ENCODE assay signal across 2 cellular contexts in the genomic region with DNA sequence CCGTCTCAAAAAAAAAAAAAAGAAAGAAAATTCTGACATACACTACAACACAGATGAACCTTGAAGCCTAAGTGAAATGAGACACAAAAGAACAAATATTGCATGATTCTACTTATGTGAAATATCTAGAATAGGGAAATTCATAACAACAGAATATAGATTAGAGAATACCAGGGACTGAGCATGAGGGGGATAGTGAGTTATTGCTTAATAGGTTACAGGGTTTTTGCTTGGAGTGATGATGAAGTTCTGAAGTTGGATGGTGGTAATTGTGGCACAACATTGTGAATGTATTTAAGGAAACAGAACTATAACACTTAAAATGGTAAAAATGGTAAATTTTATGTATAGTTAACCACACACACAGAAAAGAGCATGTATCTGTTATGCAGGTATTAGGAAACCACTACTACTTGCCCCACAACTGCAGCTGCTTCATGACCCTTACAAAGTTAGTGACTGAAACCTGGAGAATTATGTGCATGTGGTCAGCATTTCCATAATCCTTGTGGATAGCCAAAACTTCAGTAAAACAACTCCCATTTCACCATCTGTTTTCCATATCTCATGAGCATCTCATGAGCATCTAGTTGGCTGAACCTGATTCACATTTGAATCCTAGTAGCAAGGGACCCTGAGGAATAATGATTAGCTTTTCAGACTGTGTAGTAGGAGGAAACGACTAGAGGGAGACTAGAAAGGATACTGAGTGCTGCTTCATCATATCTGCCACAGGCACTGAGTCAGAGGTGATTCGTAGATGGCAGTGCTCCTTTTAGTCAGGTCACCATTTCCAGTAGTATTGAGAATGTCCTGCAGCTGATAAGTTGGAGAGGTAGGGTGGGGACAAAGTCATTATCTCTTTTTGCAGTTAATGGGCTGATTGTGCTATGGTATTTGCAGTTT.
TF ChIP-seq lines count a peak whose summit lies in the region.

No MANE protein-coding gene starts in this region.

TF ChIP-seq in GM12891, 5 proteins besides CTCF, POLR2A, EP300 and RAD21 (continued from another document):
- TF ChIP-seq TAF1 (IDR thresholded peaks at IDR 0.05; ENCODE audit: low read depth, low read length) (no peak), SPI1 (IDR thresholded peaks at IDR 0.05; ENCODE audit: low read depth, low read length) (no peak), POU2F2 (IDR thresholded peaks at IDR 0.05; ENCODE audit: low read depth, low read length) (no peak)

TF ChIP-seq in IMR-90, 13 proteins besides CTCF, POLR2A, EP300 and RAD21 (continued from another document):
- no peak for TF ChIP-seq MAZ (IDR thresholded peaks at IDR 0.05; ENCODE audit: borderline replicate concordance, low read depth, low read length)
- no peak for TF ChIP-seq RCOR1 (IDR thresholded peaks at IDR 0.05; ENCODE audit: insufficient replicate concordance, low read length)
- TF ChIP-seq MAFK (IDR thresholded peaks at IDR 0.05; ENCODE audit: low read depth, low read length), result peak; percentile 47
- peak; percentile 34; the same call in 1 of the 2 replicates for TF ChIP-seq CEBPB (IDR thresholded peaks at IDR 0.05; ENCODE audit: low read depth, low read length)
- TF ChIP-seq FOS (IDR thresholded peaks at IDR 0.05; ENCODE audit: low read depth, low read length), result peak; percentile 28; the same call in 1 of the 2 replicates
- TF ChIP-seq SMC3 (IDR thresholded peaks at IDR 0.05; ENCODE audit: low read depth, low read length), result no peak
TF ChIP-seq in IMR-90: peak in this region for 3.
